In genomic region chr7:92717982-92718716, GRCh38 we compare ENCODE assay signal across 8 cellular contexts.
DNase-seq lines count a peak whose midpoint lies in the region; ATAC-seq and TF ChIP-seq lines count a peak whose summit lies in the region.

No MANE protein-coding gene starts in this region.

- CTCF ChIA-PET in GM10248 (lab: Yijun Ruan, JAX), result interaction anchor here (1.1 to 5.4 kb wide), 4 partner anchors 10 to 114 kb away, joined by 5 to 32 read pairs (median 6); no protein-coding TSS in a partner anchor

- POLR2A ChIA-PET in GM10248 (lab: Yijun Ruan, JAX), result no interaction called here

- ATAC-seq in HG02885 (IDR thresholded peaks at IDR 0.05; ENCODE audit: poor library complexity, unreplicated experiment) (peak; percentile 39), GM21526 (IDR thresholded peaks at IDR 0.05; ENCODE audit: low FRiP score, unreplicated experiment) (no peak)

- TF ChIP-seq CTCF in GM10248 (IDR thresholded peaks at IDR 0.05; ENCODE audit: control extremely low read depth, extremely low read depth, low read depth, missing control alignments), result no peak

- peak; percentile 34 for DNase-seq in GM10248 (ENCODE audit: extremely low spot score)
- DNase-seq in NOMO-1 treated with dmso at 0.1 percent for 144 hours (lab: John Stamatoyannopoulos, UW; ENCODE audit: unreplicated experiment), result peak; percentile 52
- DNase-seq in activated naive CD4-positive, alpha-beta T cell (lab: John Stamatoyannopoulos, UW), result peak; percentile 2 to 13 (median 8)
- DNase-seq in glomerular visceral epithelial cell (ENCODE audit: extremely low spot score), result peak; percentile 55
- peak; percentile 69 for DNase-seq in renal cortical epithelial cell (ENCODE audit: low read depth)
- DNase-seq in NK-92 treated with Interleukin-12 subunit alpha and Interleukin-12 subunit beta, amount 100 ng/mL, for 24 hours (lab: John Stamatoyannopoulos, UW), result no peak
